Comparison of ENCODE assay signal across 16 cellular contexts in the genomic region with DNA sequence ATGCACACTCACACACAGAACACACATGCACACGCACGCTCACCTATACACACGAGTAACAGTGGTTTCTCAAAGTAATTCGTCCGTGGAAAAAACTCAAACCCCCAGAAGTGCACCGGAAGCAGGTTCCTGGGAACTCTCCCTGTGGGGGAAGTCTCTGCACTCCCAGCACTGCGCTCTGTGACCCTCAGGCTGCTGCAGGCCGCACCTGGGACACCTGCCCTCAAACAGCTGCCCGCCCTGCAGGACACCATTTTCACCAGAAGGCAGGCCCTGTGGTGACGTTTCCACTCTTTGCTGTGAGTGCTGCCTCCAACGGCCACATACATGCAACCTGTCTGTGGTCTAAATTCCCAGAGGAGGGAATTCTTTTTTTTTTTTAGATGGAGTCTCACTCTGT. TPM values are rescaled to one million over a fixed set of nuclear protein-coding genes. Genes with fewer than 3 reads are reported as not detected.
A peak's percentile ranks its signal among the peaks of the same experiment; 100 is the strongest.
DNase-seq lines count a peak whose midpoint lies in the region; ATAC-seq and TF ChIP-seq lines count a peak whose summit lies in the region.
"Had no signal": no experiment of that assay in that cellular context is flagged by ENCODE, and none has a peak within 500 bp of the region (broad histone marks: within the 10 kb centered on the region; RNA-seq: fewer than 3 reads in every experiment).

No MANE protein-coding gene starts in this region.

- no peaks in the 10 kb centered on the region for H3K79me2 ChIP-seq in hepatocyte

- peak overlapping the region; percentile 47 for H3K14ac ChIP-seq in neuronal stem cell (ENCODE audit: low read length)

- ATAC-seq in natural killer cell treated with Interleukin-12 subunit alpha and Interleukin-12 subunit beta and Interleukin-15 and Interleukin-18, amount 100 ng/mL, for 72 hours, result no peak
- ATAC-seq in natural killer cell, result no peak
- no peak for ATAC-seq in effector memory CD8-positive, alpha-beta T cell (replicated peaks)

- H2BK15ac ChIP-seq in neuronal stem cell (ENCODE audit: low read length), result no peak overlapping the region

- peak; percentile 54 for DNase-seq in natural killer cell treated with Interleukin-12 subunit alpha and Interleukin-12 subunit beta and Interleukin-15 and Interleukin-18, amount 100 ng/mL, for 72 hours (ENCODE audit: low spot score)
- DNase-seq in natural killer cell (no peak), WERI-Rb-1 (peak; percentile 11), neuronal stem cell (ENCODE audit: low spot score) (no peak), hepatocyte (ENCODE audit: low spot score) (no peak)
- DNase-seq in effector memory CD8-positive, alpha-beta T cell, result no peak
- DNase-seq in activated T-cell treated with anti-CD3 and anti-CD28 coated beads, Interleukin-2, amount 50 U/mL, for 48 hours, result no peak
- DNase-seq: DMS53, Kasumi-1, NCI-H1105, NCI-H187, NCI-H524 had no signal

- no peak overlapping the region for H3K9ac ChIP-seq in neuronal stem cell (ENCODE audit: low read depth, low read length, poor library complexity)

- H3K23ac ChIP-seq in neuronal stem cell (ENCODE audit: low read depth, low read length, poor library complexity), result peak overlapping the region; percentile 25

- no peaks in the 10 kb centered on the region for H4K20me1 ChIP-seq in hepatocyte (ENCODE audit: insufficient read depth, poor library complexity, severe bottlenecking)

- peaks cover 17 to 28% of the 10 kb centered on the region in 2 donors for H3K4me1 ChIP-seq in neuronal stem cell (ENCODE audit: control insufficient read depth in 2 of 2, insufficient read depth in 1 of 2, low read depth in 1 of 2, low read length in 2 of 2)
- no peaks in the 10 kb centered on the region for H3K4me1 ChIP-seq in hepatocyte (ENCODE audit: insufficient read depth)
- H3K4me1 ChIP-seq: Caco-2, HAP-1 had no signal

- no peaks in the 10 kb centered on the region for H3K27me3 ChIP-seq in WERI-Rb-1 (ENCODE audit: insufficient read depth, low read depth, severe bottlenecking)
- peaks cover 0 to 27% (median 0%) of the 10 kb centered on the region in 3 experiments for H3K27me3 ChIP-seq in neuronal stem cell (ENCODE audit: control insufficient read depth in 3 of 3, insufficient read depth in 3 of 3, low read depth in 1 of 3, low read length in 3 of 3)
- H3K27me3 ChIP-seq in hepatocyte, result no peaks in the 10 kb centered on the region

- intact Hi-C loops in natural killer cell (cut with micrococcal nuclease), result no loop called here

- no peak overlapping the region for H3K4ac ChIP-seq in neuronal stem cell (ENCODE audit: low read length)

- H3K4me2 ChIP-seq in neuronal stem cell (ENCODE audit: insufficient read depth, low read length, poor library complexity, severe bottlenecking) (no peak overlapping the region), hepatocyte (no peak overlapping the region)

- H3K36me3 ChIP-seq in WERI-Rb-1 (peaks cover 20% of the 10 kb centered on the region), neuronal stem cell (replicated peaks in 1 of 2; ENCODE audit: control insufficient read depth in 2 of 2, insufficient read depth in 2 of 2, low read length in 2 of 2) (no peaks in the 10 kb centered on the region), hepatocyte (replicated peaks; ENCODE audit: insufficient read depth, low read depth) (no peaks in the 10 kb centered on the region)
- H3K36me3 ChIP-seq: HAP-1 had no signal

- H3K36me3 Mint-ChIP-seq in natural killer cell treated with Interleukin-12 subunit alpha and Interleukin-12 subunit beta and Interleukin-15 and Interleukin-18, amount 100 ng/mL, for 72 hours, result no peaks in the 10 kb centered on the region
- H3K36me3 Mint-ChIP-seq in natural killer cell, result no peaks in the 10 kb centered on the region
- H3K36me3 Mint-ChIP-seq in effector memory CD8-positive, alpha-beta T cell (ENCODE audit: insufficient read depth), result peaks cover 5% of the 10 kb centered on the region
- H3K36me3 Mint-ChIP-seq: IgD-negative memory B cell had no signal

- H4K8ac ChIP-seq in neuronal stem cell (ENCODE audit: low read depth, low read length), result peak overlapping the region; percentile 56

- no peak overlapping the region for H2BK12ac ChIP-seq in neuronal stem cell (ENCODE audit: low read length)

- H4K91ac ChIP-seq in neuronal stem cell (ENCODE audit: low read depth, low read length, poor library complexity), result no peak overlapping the region

- H3K27ac ChIP-seq in WERI-Rb-1 (no peak overlapping the region), neuronal stem cell (replicated peaks; ENCODE audit: low read length) (no peak overlapping the region), hepatocyte (no peak overlapping the region)

- no CpG with 5 or more reads among the region's 11 CpGs for WGBS in neuronal stem cell (ENCODE audit: extremely low coverage in 2 of 2, insufficient read length in 2 of 2, insufficient replicate concordance in 1 of 2), 2 donors
- WGBS in hepatocyte (ENCODE audit: low lambda C conversion rate, missing lambda C conversion rate), result 86% methylated on average over 11 of the region's 11 CpGs

- H3K4me3 Mint-ChIP-seq in natural killer cell treated with Interleukin-12 subunit alpha and Interleukin-12 subunit beta and Interleukin-15 and Interleukin-18, amount 100 ng/mL, for 72 hours, result no peak overlapping the region
- H3K4me3 Mint-ChIP-seq in natural killer cell, result no peak overlapping the region
- no peak overlapping the region for H3K4me3 Mint-ChIP-seq in effector memory CD8-positive, alpha-beta T cell
- H3K4me3 Mint-ChIP-seq: IgD-negative memory B cell had no signal

- H3K9me2 ChIP-seq in hepatocyte (replicated peaks; ENCODE audit: insufficient read depth), result no peaks in the 10 kb centered on the region

- H2AFZ ChIP-seq in neuronal stem cell (ENCODE audit: low read length) (no peak overlapping the region), hepatocyte (no peak overlapping the region)

- H3K27ac Mint-ChIP-seq in natural killer cell treated with Interleukin-12 subunit alpha and Interleukin-12 subunit beta and Interleukin-15 and Interleukin-18, amount 100 ng/mL, for 72 hours, result no peak overlapping the region
- no peak overlapping the region for H3K27ac Mint-ChIP-seq in natural killer cell
- no peak overlapping the region for H3K27ac Mint-ChIP-seq in effector memory CD8-positive, alpha-beta T cell

- H3K4me3 ChIP-seq in WERI-Rb-1 (ENCODE audit: low read depth, low read length) (no peak overlapping the region), neuronal stem cell (ENCODE audit: low read length in 2 of 2) (no peak overlapping the region), hepatocyte (no peak overlapping the region)
- H3K4me3 ChIP-seq: HAP-1 had no signal

- TF ChIP-seq CTCF in natural killer cell (IDR thresholded peaks at IDR 0.05) (no peak), WERI-Rb-1 (IDR thresholded peaks at IDR 0.05; ENCODE audit: low read depth, low read length) (no peak), hepatocyte (IDR thresholded peaks at IDR 0.05; ENCODE audit: poor library complexity) (no peak)

- H3K79me1 ChIP-seq in neuronal stem cell (ENCODE audit: low read depth, low read length), result peaks cover 4% of the 10 kb centered on the region

- H3K9me3 Mint-ChIP-seq in natural killer cell treated with Interleukin-12 subunit alpha and Interleukin-12 subunit beta and Interleukin-15 and Interleukin-18, amount 100 ng/mL, for 72 hours, result no peaks in the 10 kb centered on the region
- no peaks in the 10 kb centered on the region for H3K9me3 Mint-ChIP-seq in natural killer cell
- no peaks in the 10 kb centered on the region for H3K9me3 Mint-ChIP-seq in effector memory CD8-positive, alpha-beta T cell
- H3K9me3 Mint-ChIP-seq: IgD-negative memory B cell had no signal

- H3K18ac ChIP-seq in neuronal stem cell (ENCODE audit: low read length), result peak overlapping the region; percentile 38

- no peak overlapping the region for H2AK5ac ChIP-seq in neuronal stem cell (ENCODE audit: low read depth, low read length)

- no peaks in the 10 kb centered on the region for H3K9me3 ChIP-seq in WERI-Rb-1 (ENCODE audit: severe bottlenecking)
- H3K9me3 ChIP-seq in neuronal stem cell (replicated peaks in 1 of 2; ENCODE audit: control insufficient read depth in 2 of 2, insufficient read depth in 1 of 2, low read depth in 1 of 2, low read length in 2 of 2), result peaks cover 4 to 9% of the 10 kb centered on the region in 2 donors
- no peaks in the 10 kb centered on the region for H3K9me3 ChIP-seq in hepatocyte (ENCODE audit: low read depth)
- H3K9me3 ChIP-seq: Caco-2, HAP-1 had no signal

- H3K4me1 Mint-ChIP-seq in natural killer cell treated with Interleukin-12 subunit alpha and Interleukin-12 subunit beta and Interleukin-15 and Interleukin-18, amount 100 ng/mL, for 72 hours (ENCODE audit: low read depth in 2 of 2), result no peaks in the 10 kb centered on the region
- no peaks in the 10 kb centered on the region for H3K4me1 Mint-ChIP-seq in natural killer cell
- H3K4me1 Mint-ChIP-seq in effector memory CD8-positive, alpha-beta T cell (ENCODE audit: low read depth in 2 of 2), result no peaks in the 10 kb centered on the region
- H3K4me1 Mint-ChIP-seq: IgD-negative memory B cell had no signal

- H2BK5ac ChIP-seq in neuronal stem cell (ENCODE audit: low read length), result no peak overlapping the region

- H3K27me3 Mint-ChIP-seq in natural killer cell treated with Interleukin-12 subunit alpha and Interleukin-12 subunit beta and Interleukin-15 and Interleukin-18, amount 100 ng/mL, for 72 hours, result peaks cover 0 to 2% of the 10 kb centered on the region in 2 donors
- H3K27me3 Mint-ChIP-seq in natural killer cell (ENCODE audit: low read depth in 2 of 2), result peaks cover 0 to 5% of the 10 kb centered on the region in 2 donors
- H3K27me3 Mint-ChIP-seq in effector memory CD8-positive, alpha-beta T cell, result peaks cover 19 to 33% of the 10 kb centered on the region in 2 donors

- H2BK120ac ChIP-seq in neuronal stem cell (ENCODE audit: low read depth, low read length), result no peak overlapping the region

RNA-seq across cellular contexts. Expression of a gene that starts 21.3 kb away (rescaled TPM):
- 10 to 100 TPM; 93.1 to 99.3 TPM for total RNA-seq in natural killer cell treated with Interleukin-12 subunit alpha and Interleukin-12 subunit beta and Interleukin-15 and Interleukin-18, amount 100 ng/mL, for 72 hours
- total RNA-seq in natural killer cell (100 to 1,000 TPM in 1 of 3 donors, 10 to 100 TPM in 2; 72.4 to 107 (median 87.1) TPM), hepatocyte (86.9 and 88.9 TPM in 2 replicates)
- 71.1 TPM for polyA plus RNA-seq in neuronal stem cell (2013, experiment 1 of 2)
- polyA plus RNA-seq in neuronal stem cell (2013, experiment 2 of 2), result 69.2 TPM
- 69.3 and 75.7 TPM in 2 replicates for polyA plus RNA-seq in hepatocyte

RNA-seq across cellular contexts. Expression of a gene that starts 32.8 kb away (rescaled TPM):
- under 1 TPM in 1 of 2 donors, not detected in 1; 0.24 TPM for total RNA-seq in natural killer cell treated with Interleukin-12 subunit alpha and Interleukin-12 subunit beta and Interleukin-15 and Interleukin-18, amount 100 ng/mL, for 72 hours
- total RNA-seq in natural killer cell, result not detected
- 0.60 TPM for polyA plus RNA-seq in neuronal stem cell (2013, experiment 1 of 2)
- polyA plus RNA-seq in neuronal stem cell (2013, experiment 2 of 2), result 0.46 TPM
- total RNA-seq in hepatocyte, result 0.72 and 2.5 TPM in 2 replicates
- polyA plus RNA-seq in hepatocyte, result 1.7 TPM in 2 replicates
- total RNA-seq: Caco-2, HT1080 had no signal

Comparison
In these comparisons a context has a peak if more than half of its experiments do, and no peak if none do; other contexts are left out.
1. DNase-seq: peak in natural killer cell treated with Interleukin-12 subunit alpha and Interleukin-12 subunit beta and Interleukin-15 and Interleukin-18, amount 100 ng/mL, for 72 hours (single experiment) and WERI-Rb-1 (single experiment); none in natural killer cell (single experiment), neuronal stem cell (single experiment), hepatocyte (single experiment), effector memory CD8-positive, alpha-beta T cell (0 of 3) and activated T-cell treated with anti-CD3 and anti-CD28 coated beads, Interleukin-2, amount 50 U/mL, for 48 hours (0 of 2).